ENCODE assay signal across 22 cellular contexts in the genomic region with DNA sequence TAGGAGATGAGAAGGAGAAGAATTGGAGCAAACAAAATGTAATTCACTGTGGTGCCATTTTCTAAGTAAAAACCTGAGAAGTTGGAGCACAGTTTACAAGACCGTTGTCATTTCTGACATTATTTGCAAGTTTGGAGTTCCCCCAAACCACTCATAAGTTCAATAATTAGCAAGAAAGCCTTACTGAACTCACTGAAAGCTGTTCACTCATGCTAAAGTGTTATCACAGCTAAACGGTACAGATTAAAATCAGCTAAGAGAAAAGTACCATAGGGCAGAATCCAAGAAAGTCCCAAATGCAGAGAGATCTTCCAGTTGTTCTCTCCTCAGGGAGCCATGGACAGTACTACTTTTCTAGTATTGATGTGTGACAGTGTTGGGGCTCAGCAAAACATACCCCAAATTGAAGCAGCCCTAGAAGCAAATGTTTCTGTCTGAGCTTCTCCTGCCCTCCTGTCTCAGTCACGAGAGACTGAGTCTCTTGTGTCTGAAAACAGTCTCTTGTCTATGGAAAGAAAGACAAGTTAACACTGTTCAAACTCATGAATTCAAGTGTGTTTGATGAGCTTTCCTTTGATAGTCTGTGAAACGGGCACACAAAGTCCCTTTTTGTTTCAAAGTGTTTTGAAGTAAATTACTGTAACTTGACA.
DNase-seq lines count a peak whose midpoint lies in the region; ATAC-seq and TF ChIP-seq lines count a peak whose summit lies in the region.
"Had no signal": no experiment of that assay in that cellular context is flagged by ENCODE, and none has a peak within 500 bp of the region (broad histone marks: within the 10 kb centered on the region; RNA-seq: fewer than 3 reads in every experiment).

No MANE protein-coding gene starts in this region.

- H3K9me3 Mint-ChIP-seq in osteocyte (ENCODE audit: unreplicated experiment): peaks cover 11% of the 10 kb centered on the region

- H3K27ac ChIP-seq in left ventricle myocardium inferior (replicated peaks): no peak overlapping the region

- no peaks in the 10 kb centered on the region for H3K9me3 ChIP-seq in left ventricle myocardium inferior (replicated peaks)

- no peaks in the 10 kb centered on the region for H3K36me3 ChIP-seq in left ventricle myocardium inferior

- H3K27ac Mint-ChIP-seq in osteocyte (ENCODE audit: unreplicated experiment): no peak overlapping the region
- H3K27ac Mint-ChIP-seq: activated naive CD8-positive, alpha-beta T cell treated with anti-CD3 and anti-CD28 coated beads, Interleukin-2, amount 50 U/mL, for 24 hours; CD14-positive monocyte; natural killer cell treated with Interleukin-12 subunit alpha and Interleukin-12 subunit beta and Interleukin-15 and Interleukin-18, amount 100 ng/mL, for 72 hours had no signal

- no peaks in the 10 kb centered on the region for H3K36me3 Mint-ChIP-seq in osteocyte (ENCODE audit: unreplicated experiment)
- H3K36me3 Mint-ChIP-seq: CD14-positive monocyte had no signal

- no peak for TF ChIP-seq CTCF in GM13977 (IDR thresholded peaks at IDR 0.05; ENCODE audit: extremely low read depth, insufficient read depth, missing control alignments)
- TF ChIP-seq CTCF in left ventricle myocardium inferior (IDR thresholded peaks at IDR 0.05; ENCODE audit: borderline replicate concordance): no peak
- TF ChIP-seq CTCF in osteocyte (IDR thresholded peaks at IDR 0.05): no peak

- intact Hi-C loops in left ventricle myocardium inferior (cut with micrococcal nuclease): no loop called here

- H3K27me3 ChIP-seq in left ventricle myocardium inferior (ENCODE audit: low read depth): no peaks in the 10 kb centered on the region

- H3K27me3 Mint-ChIP-seq in osteocyte (ENCODE audit: unreplicated experiment): no peaks in the 10 kb centered on the region
- H3K27me3 Mint-ChIP-seq: activated naive CD8-positive, alpha-beta T cell treated with anti-CD3 and anti-CD28 coated beads, Interleukin-2, amount 50 U/mL, for 24 hours; natural killer cell treated with Interleukin-12 subunit alpha and Interleukin-12 subunit beta and Interleukin-15 and Interleukin-18, amount 100 ng/mL, for 72 hours had no signal

- no peaks in the 10 kb centered on the region for H3K4me1 Mint-ChIP-seq in osteocyte (ENCODE audit: unreplicated experiment)
- H3K4me1 Mint-ChIP-seq: activated naive CD8-positive, alpha-beta T cell treated with anti-CD3 and anti-CD28 coated beads, Interleukin-2, amount 50 U/mL, for 24 hours had no signal

- H3K4me3 ChIP-seq in left ventricle myocardium inferior: no peak overlapping the region
- H3K4me3 ChIP-seq: K562 had no signal

- DNase-seq in GM13977 (ENCODE audit: low spot score) (peak; percentile 9), left ventricle myocardium inferior (no peak), H4 (ENCODE audit: low spot score) (no peak), SKM-1 (lab: John Stamatoyannopoulos, UW; ENCODE audit: unreplicated experiment) (no peak), osteocyte (ENCODE audit: extremely low spot score, unreplicated experiment) (no peak)
- DNase-seq: 8988T; activated CD4-positive, alpha-beta T cell treated with anti-CD3 and anti-CD28 coated beads for 48 hours; activated naive CD8-positive, alpha-beta T cell treated with anti-CD3 and anti-CD28 coated beads, Interleukin-2, amount 50 U/mL, for 24 hours; activated T-cell treated with anti-CD3 and anti-CD28 coated beads, Interleukin-2, amount 50 U/mL, for 4 hours; effector CD4-positive, alpha-beta T cell; NCI-H1092; NCI-H226; right cardiac atrium; SHP77; stimulated activated CD4-positive, alpha-beta T cell treated with anti-CD3 and anti-CD28 coated beads, Interleukin-4, amount 100 ng/mL, for 24 hours; trophoblast cell had no signal

- H3K4me1 ChIP-seq in left ventricle myocardium inferior: no peaks in the 10 kb centered on the region

- peak; percentile 62 for ATAC-seq in GM19395 (IDR thresholded peaks at IDR 0.05; ENCODE audit: unreplicated experiment)
- ATAC-seq in HG02798 (IDR thresholded peaks at IDR 0.05; ENCODE audit: poor library complexity, unreplicated experiment): peak; percentile 79
- ATAC-seq in HG03354 (IDR thresholded peaks at IDR 0.05; ENCODE audit: poor library complexity, severe bottlenecking, unreplicated experiment): peak; percentile 80
- ATAC-seq: activated naive CD8-positive, alpha-beta T cell treated with anti-CD3 and anti-CD28 coated beads, Interleukin-2, amount 50 U/mL, for 24 hours; activated T-cell treated with anti-CD3 and anti-CD28 coated beads, Interleukin-2, amount 50 U/mL, for 4 hours; K562; right cardiac atrium had no signal

- no peak overlapping the region for H3K4me3 Mint-ChIP-seq in osteocyte (ENCODE audit: unreplicated experiment)
- H3K4me3 Mint-ChIP-seq: activated naive CD8-positive, alpha-beta T cell treated with anti-CD3 and anti-CD28 coated beads, Interleukin-2, amount 50 U/mL, for 24 hours; activated T-cell treated with anti-CD3 and anti-CD28 coated beads, Interleukin-2, amount 50 U/mL, for 4 hours; CD14-positive monocyte; natural killer cell treated with Interleukin-12 subunit alpha and Interleukin-12 subunit beta and Interleukin-15 and Interleukin-18, amount 100 ng/mL, for 72 hours had no signal

- in situ Hi-C loops in GM13977 (cut with MboI; ENCODE audit: low pct_unique_long_range_greater_than_20kb, low sequenced_read_pairs, unreplicated experiment): no loop called here
